Comparison of ENCODE assay signal across 2 cellular contexts in genomic region chr2:208250401-208250800, GRCh38.
TF ChIP-seq lines count a peak whose summit lies in the region.

No MANE protein-coding gene starts in this region.

TF ChIP-seq in IMR-90, 13 proteins besides CTCF, POLR2A, EP300 and RAD21:
- TF ChIP-seq MAZ (IDR thresholded peaks at IDR 0.05; ENCODE audit: borderline replicate concordance, low read depth, low read length) (no peak), CEBPB (IDR thresholded peaks at IDR 0.05; ENCODE audit: low read depth, low read length) (peak; percentile 59)

TF ChIP-seq in WTC11, 78 proteins besides CTCF, POLR2A, EP300 and RAD21:
- TF ChIP-seq E2F1 (CRISPR knock-in tag; IDR thresholded peaks at IDR 0.05) (no peak), ERG (CRISPR knock-in tag; IDR thresholded peaks at IDR 0.05) (no peak), ELF4 (CRISPR knock-in tag; IDR thresholded peaks at IDR 0.05; ENCODE audit: low read depth) (no peak), PRRX2 (CRISPR knock-in tag; IDR thresholded peaks at IDR 0.05) (no peak), OVOL2 (CRISPR knock-in tag; IDR thresholded peaks at IDR 0.05; ENCODE audit: borderline replicate concordance) (no peak), FOXP1 (CRISPR knock-in tag; IDR thresholded peaks at IDR 0.05; ENCODE audit: borderline replicate concordance) (no peak), ATF1 (CRISPR knock-in tag; IDR thresholded peaks at IDR 0.05) (no peak), NFE2L1 (CRISPR knock-in tag; IDR thresholded peaks at IDR 0.05) (no peak), JAZF1 (CRISPR knock-in tag; IDR thresholded peaks at IDR 0.05) (no peak), SMAD3 (CRISPR knock-in tag; IDR thresholded peaks at IDR 0.05; ENCODE audit: borderline replicate concordance) (no peak), ATF6 (CRISPR knock-in tag; IDR thresholded peaks at IDR 0.05) (no peak), AFF4 (CRISPR knock-in tag; IDR thresholded peaks at IDR 0.05; ENCODE audit: borderline replicate concordance) (no peak), MXD4 (CRISPR knock-in tag; IDR thresholded peaks at IDR 0.05; ENCODE audit: borderline replicate concordance) (no peak), ZNF512 (CRISPR knock-in tag; IDR thresholded peaks at IDR 0.05; ENCODE audit: borderline replicate concordance) (no peak), GRHL2 (CRISPR knock-in tag; IDR thresholded peaks at IDR 0.05; ENCODE audit: insufficient replicate concordance, severe bottlenecking) (no peak), NFATC4 (CRISPR knock-in tag; IDR thresholded peaks at IDR 0.05) (no peak)
